Comparison of ENCODE assay signal across 5 cellular contexts in genomic region chr5:180124662-180125061, GRCh38. TPM values are rescaled to one million over a fixed set of nuclear protein-coding genes. Genes with fewer than 3 reads are reported as not detected.
A peak's percentile ranks its signal among the peaks of the same experiment; 100 is the strongest.
DNase-seq lines count a peak whose midpoint lies in the region; TF ChIP-seq lines count a peak whose summit lies in the region.
"Not testable (repeated sequence)": the region's sequence is repeated elsewhere in the genome, so short reads cannot be mapped to it uniquely, and the experiment has no call there.

No MANE protein-coding gene starts in this region.

- H2BK120ac ChIP-seq in trophoblast cell (ENCODE audit: insufficient read depth, low read length, poor library complexity) = not testable (repeated sequence)

- H3K4me1 ChIP-seq in Peyer's patch; right atrium auricular region; trophoblast cell (ENCODE audit: control insufficient read depth in 1 of 2, insufficient read depth in 2 of 2, low read length in 2 of 2): not testable (repeated sequence)
- H3K4me1 ChIP-seq in thyroid gland = peaks cover 18 to 21% of the 10 kb centered on the region in 2 donors

- peak overlapping the region; percentile 28 for H4K8ac ChIP-seq in trophoblast cell (ENCODE audit: low read depth, low read length)

- TF ChIP-seq POLR2A in Peyer's patch (IDR thresholded peaks at IDR 0.05); thyroid gland (IDR thresholded peaks at IDR 0.05): not testable (repeated sequence)

- H3K79me1 ChIP-seq in trophoblast cell (ENCODE audit: low read length) = not testable (repeated sequence)

- not testable (repeated sequence) for H4K91ac ChIP-seq in trophoblast cell (ENCODE audit: low read depth, low read length)

- H3K9me3 ChIP-seq in Peyer's patch; right atrium auricular region; trophoblast cell (ENCODE audit: insufficient read depth, low read depth, low read length); thyroid gland: not testable (repeated sequence)

- CTCF ChIA-PET in activated naive CD4-positive, alpha-beta T cell treated with anti-CD3 and anti-CD28 coated beads, Interleukin-2, amount 10 ng/mL, durations not matched to agents 7 days and 5 days (lab: Charles Lee) = interaction anchor here (1.0 to 2.0 kb wide), 3 partner anchors 85 to 203 kb away, joined by 3 to 6 read pairs (median 4); partner anchors contain the start of gene RASGEF1C

- not testable (repeated sequence) for H3K36me3 Mint-ChIP-seq in activated naive CD4-positive, alpha-beta T cell treated with anti-CD3 and anti-CD28 coated beads, Interleukin-2, amount 10 ng/mL, durations not matched to agents 7 days and 5 days

- not testable (repeated sequence) for H2AK5ac ChIP-seq in trophoblast cell (ENCODE audit: low read length)

- not testable (repeated sequence) for H3K18ac ChIP-seq in trophoblast cell (ENCODE audit: low read length)

- H3K14ac ChIP-seq in trophoblast cell (ENCODE audit: low read length) = not testable (repeated sequence)

- H3K27ac Mint-ChIP-seq in activated naive CD4-positive, alpha-beta T cell treated with anti-CD3 and anti-CD28 coated beads, Interleukin-2, amount 10 ng/mL, durations not matched to agents 7 days and 5 days = not testable (repeated sequence)

- not testable (repeated sequence) for H2BK5ac ChIP-seq in trophoblast cell (ENCODE audit: low read depth, low read length, poor library complexity)

- intact Hi-C loops in thyroid gland (cut with DNase I) = loop anchor here (5.0 kb wide), 1 partner anchor 348 kb away; no protein-coding TSS in a partner anchor

- H3K27me3 Mint-ChIP-seq in activated naive CD4-positive, alpha-beta T cell treated with anti-CD3 and anti-CD28 coated beads, Interleukin-2, amount 10 ng/mL, durations not matched to agents 7 days and 5 days = not testable (repeated sequence)

- H3K36me3 ChIP-seq in Peyer's patch; right atrium auricular region; trophoblast cell (ENCODE audit: control insufficient read depth in 1 of 2, insufficient read depth in 2 of 2, low read length in 2 of 2); thyroid gland: not testable (repeated sequence)

- TF ChIP-seq CTCF in Peyer's patch (IDR thresholded peaks at IDR 0.05); right atrium auricular region (IDR thresholded peaks at IDR 0.05); thyroid gland (IDR thresholded peaks at IDR 0.05): not testable (repeated sequence)

- H3K9ac ChIP-seq in trophoblast cell (ENCODE audit: low read length) = not testable (repeated sequence)

- WGBS in trophoblast cell (ENCODE audit: extremely low coverage, insufficient coverage, insufficient read length) = no CpG with 5 or more reads among the region's 6 CpGs
- 63 to 70% methylated on average over 6 of the region's 6 CpGs for WGBS in thyroid gland, 2 donors

- not testable (repeated sequence) for H3K4me3 Mint-ChIP-seq in activated naive CD4-positive, alpha-beta T cell treated with anti-CD3 and anti-CD28 coated beads, Interleukin-2, amount 10 ng/mL, durations not matched to agents 7 days and 5 days

- not testable (repeated sequence) for H3K4me3 ChIP-seq in Peyer's patch; right atrium auricular region; trophoblast cell (ENCODE audit: low read depth, low read length); thyroid gland (replicated peaks in 1 of 3)

- H2AFZ ChIP-seq in trophoblast cell (ENCODE audit: insufficient read depth, low read length, poor library complexity) = not testable (repeated sequence)

- DNase-seq in Peyer's patch (peak in 2 of 3 donors; percentile 0 to 25), right atrium auricular region (ENCODE audit: low spot score) (peak; percentile 16)
- DNase-seq in activated naive CD4-positive, alpha-beta T cell treated with anti-CD3 and anti-CD28 coated beads, Interleukin-2, amount 10 ng/mL, durations not matched to agents 7 days and 5 days = peak; percentile 3
- not testable (repeated sequence) for DNase-seq in trophoblast cell, thyroid gland

- not testable (repeated sequence) for H3K27ac ChIP-seq in Peyer's patch; right atrium auricular region; trophoblast cell (ENCODE audit: low read depth, low read length)
- H3K27ac ChIP-seq in thyroid gland = peak overlapping the region; percentile 59 to 89 (median 78)

- H3K23ac ChIP-seq in trophoblast cell (ENCODE audit: low read length) = not testable (repeated sequence)

- H3K9me3 Mint-ChIP-seq in activated naive CD4-positive, alpha-beta T cell treated with anti-CD3 and anti-CD28 coated beads, Interleukin-2, amount 10 ng/mL, durations not matched to agents 7 days and 5 days = not testable (repeated sequence)

- not testable (repeated sequence) for H4K12ac ChIP-seq in trophoblast cell (ENCODE audit: low read depth, low read length)

- H3K4me2 ChIP-seq in trophoblast cell (ENCODE audit: low read length) = not testable (repeated sequence)

- not testable (repeated sequence) for H3K4ac ChIP-seq in trophoblast cell (ENCODE audit: low read depth, low read length)

- H3K79me2 ChIP-seq in trophoblast cell (ENCODE audit: control insufficient read depth, insufficient read depth, low read length, poor library complexity) = not testable (repeated sequence)

- not testable (repeated sequence) for H3K4me1 Mint-ChIP-seq in activated naive CD4-positive, alpha-beta T cell treated with anti-CD3 and anti-CD28 coated beads, Interleukin-2, amount 10 ng/mL, durations not matched to agents 7 days and 5 days

- H2BK12ac ChIP-seq in trophoblast cell (ENCODE audit: low read length) = not testable (repeated sequence)

- not testable (repeated sequence) for H3K27me3 ChIP-seq in Peyer's patch; right atrium auricular region; trophoblast cell (ENCODE audit: insufficient read depth, low read length); thyroid gland

RNA-seq across cellular contexts. Expression of gene RNF130, which starts 53.1 kb away (rescaled TPM):
- 10 to 100 TPM; 29.7 to 54.5 (median 33.6) TPM for total RNA-seq in Peyer's patch
- 10 to 100 TPM; 42.9 to 51.3 TPM for total RNA-seq in right atrium auricular region
- polyA plus RNA-seq in trophoblast cell (2013) = 20.1 and 20.9 TPM in 2 replicates
- 100 to 1,000 TPM in 1 of 4 donors, 10 to 100 TPM in 3; 55.0 to 121 (median 69.4) TPM for total RNA-seq in thyroid gland
